Comparison of ENCODE assay signal across 19 cellular contexts in genomic region chr1:8731162-8731561, GRCh38.
"Had no signal": no experiment of that assay in that cellular context is flagged by ENCODE, and none has a peak within 500 bp of the region (broad histone marks: within the 10 kb centered on the region; RNA-seq: fewer than 3 reads in every experiment).

No MANE protein-coding gene starts in this region.

- H3K27ac Mint-ChIP-seq: nephron progenitor cell; stimulated activated memory B cell treated with anti-CD40 and anti-IgM and Interleukin-4, amounts not matched to agents 10 μg/mL and 1 μg/mL and 100 μg/mL, for 72 hours; stimulated activated naive CD8-positive, alpha-beta T cell treated with anti-CD3 and anti-CD28 coated beads, Interleukin-15, Interleukin-2, amounts not matched to agents 100 ng/mL and 50 ng/mL, for 24 hours had no signal

- DNase-seq: effector memory CD4-positive, alpha-beta T cell; esophagus squamous epithelium; foreskin fibroblast; left colon; left ventricle myocardium superior; mesenchymal stem cell; naive B cell; nephron progenitor cell; psoas muscle; retina; right lobe of liver; stimulated activated CD4-positive, alpha-beta T cell treated with anti-CD3 and anti-CD28 coated beads, Interleukin-4, amount 100 ng/mL, for 1 hour; tibial artery; upper lobe of right lung had no signal

- H3K9me3 ChIP-seq: right lobe of liver, tibial artery, vagina had no signal

- H3K4me1 Mint-ChIP-seq: nephron progenitor cell had no signal

- H3K4me1 ChIP-seq: upper lobe of right lung, vagina had no signal

- ATAC-seq: left colon; left ventricle myocardium superior; psoas muscle; right lobe of liver; stimulated activated memory B cell treated with anti-CD40 and anti-IgM and Interleukin-4, amounts not matched to agents 10 μg/mL and 1 μg/mL and 100 μg/mL, for 72 hours; upper lobe of right lung had no signal

- H3K4me3 Mint-ChIP-seq: naive B cell; nephron progenitor cell; stimulated activated memory B cell treated with anti-CD40 and anti-IgM and Interleukin-4, amounts not matched to agents 10 μg/mL and 1 μg/mL and 100 μg/mL, for 72 hours; stimulated activated naive CD8-positive, alpha-beta T cell treated with anti-CD3 and anti-CD28 coated beads, Interleukin-15, Interleukin-2, amounts not matched to agents 100 ng/mL and 50 ng/mL, for 24 hours had no signal

- H3K4me3 ChIP-seq: esophagus squamous epithelium, lung, psoas muscle, right lobe of liver, tibial artery, upper lobe of right lung, vagina had no signal

- H3K36me3 ChIP-seq: esophagus squamous epithelium, right lobe of liver, tibial artery, upper lobe of right lung, vagina had no signal

- H3K27me3 Mint-ChIP-seq: naive B cell; stimulated activated memory B cell treated with anti-CD40 and anti-IgM and Interleukin-4, amounts not matched to agents 10 μg/mL and 1 μg/mL and 100 μg/mL, for 72 hours; stimulated activated naive CD8-positive, alpha-beta T cell treated with anti-CD3 and anti-CD28 coated beads, Interleukin-15, Interleukin-2, amounts not matched to agents 100 ng/mL and 50 ng/mL, for 24 hours had no signal

- H3K27me3 ChIP-seq: esophagus squamous epithelium, right lobe of liver, tibial artery, upper lobe of right lung, vagina had no signal

- H3K27ac ChIP-seq: epithelial cell of prostate, esophagus squamous epithelium, psoas muscle, right lobe of liver, tibial artery, upper lobe of right lung, vagina had no signal
